Comparison of ENCODE assay signal across 25 cellular contexts in genomic region chr5:175845229-175845628, GRCh38. TPM values are rescaled to one million over a fixed set of nuclear protein-coding genes. Genes with fewer than 3 reads are reported as not detected.
"Had no signal": no experiment of that assay in that cellular context is flagged by ENCODE, and none has a peak within 500 bp of the region (broad histone marks: within the 10 kb centered on the region; RNA-seq: fewer than 3 reads in every experiment).

No MANE protein-coding gene starts in this region.

- H3K4me3 ChIP-seq: MG63, PC-9, Peyer's patch, SJCRH30 had no signal

- H3K27ac ChIP-seq: PC-9, Peyer's patch, SJCRH30 had no signal

- H3K4me2 ChIP-seq: PC-9 had no signal

- H3K4me1 ChIP-seq: Peyer's patch, SJCRH30 had no signal

- H3K9me3 ChIP-seq: Peyer's patch, SJCRH30 had no signal

- H3K27me3 ChIP-seq: MG63, Peyer's patch had no signal

- H3K36me3 ChIP-seq: MG63, Peyer's patch, SJCRH30 had no signal

- DNase-seq: IMR-90, Karpas-422, KG1, MG63, NCI-H1092, NCI-H1105 treated with DMSO at 0.1 percent for 48 hours, NCI-H1417 treated with DMSO at 0.1 percent for 48 hours, NCI-H146, NCI-H1694 treated with DMSO at 0.1 percent for 48 hours, NCI-H1930, NCI-H2081, NCI-H2107, NCI-H2227 treated with DMSO at 0.1 percent for 48 hours, NCI-H510A, NCI-H524 treated with DMSO at 0.1 percent for 48 hours, NCI-H69, NCI-H774, PC-9, Peyer's patch, SHP77 treated with DMSO at 0.1 percent for 48 hours, SJCRH30 had no signal

RNA-seq across cellular contexts. Expression of gene CPLX2, which starts 26.1 kb away (rescaled TPM):
- total RNA-seq: HT-29, IMR-90, OCI-LY7, PC-9, Right ventricle myocardium inferior, RPMI7951, SJCRH30 had no signal
- polyA plus RNA-seq: IMR-90 had no signal
